ENCODE assay signal across 9 cellular contexts in the genomic region with DNA sequence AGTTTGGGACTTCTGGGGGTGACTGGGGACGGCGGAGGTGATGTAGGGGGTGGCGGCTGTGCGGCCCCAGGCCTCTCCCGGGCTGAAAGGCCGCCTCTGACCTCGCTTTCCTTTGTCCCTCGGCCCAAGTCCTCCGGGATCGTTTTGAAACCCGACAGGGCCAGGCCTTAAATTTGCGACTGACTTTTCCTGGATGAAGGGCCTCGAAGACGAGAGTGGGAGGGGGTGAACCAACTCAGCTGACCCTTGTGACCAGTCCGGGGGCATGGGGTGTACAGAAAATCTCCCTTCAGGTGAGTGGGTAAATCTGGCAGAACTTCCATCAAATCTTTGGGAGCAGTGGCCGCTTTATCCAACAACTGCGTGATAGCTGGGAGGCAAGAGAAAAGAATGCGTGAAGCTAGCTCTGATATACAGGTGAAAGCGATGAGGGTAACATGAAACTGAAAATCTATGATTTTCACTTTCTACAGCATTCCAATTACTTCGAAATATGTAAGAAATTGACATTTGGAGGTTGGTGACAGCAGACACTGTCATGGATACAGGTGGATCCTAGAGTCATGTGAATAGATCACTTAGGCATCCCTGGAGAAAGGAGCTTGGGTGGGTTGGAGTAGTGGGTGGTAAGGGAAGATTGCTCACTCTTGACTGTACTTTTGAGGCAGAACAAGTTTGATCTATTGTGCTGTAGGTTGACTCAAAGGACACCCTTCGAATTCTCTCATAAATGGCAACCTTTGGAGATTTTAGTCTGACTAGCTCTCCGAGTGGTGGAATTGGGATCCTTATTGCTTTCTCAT. TPM values are rescaled to one million over a fixed set of nuclear protein-coding genes. Genes with fewer than 3 reads are reported as not detected.
DNase-seq lines count a peak whose midpoint lies in the region; ATAC-seq, FAIRE-seq and TF ChIP-seq lines count a peak whose summit lies in the region.
"Had no signal": no experiment of that assay in that cellular context is flagged by ENCODE, and none has a peak within 500 bp of the region (broad histone marks: within the 10 kb centered on the region; RNA-seq: fewer than 3 reads in every experiment).

No MANE protein-coding gene starts in this region.

- H3K4me1 ChIP-seq in BE2C (peaks cover 17% of the 10 kb centered on the region), mucosa of descending colon (ENCODE audit: low read depth) (peaks cover 37% of the 10 kb centered on the region)

- in situ Hi-C loops in GM13977 (cut with MboI; ENCODE audit: low pct_unique_long_range_greater_than_20kb, low sequenced_read_pairs, unreplicated experiment): loop anchor here (5.0 to 25.0 kb wide), 3 partner anchors 208 to 448 kb away; a partner anchor contains a TSS

- TF ChIP-seq CTCF in BE2C (IDR thresholded peaks at IDR 0.05; ENCODE audit: low read depth, low read length) (no peak), bronchial epithelial cell (IDR thresholded peaks at IDR 0.05; ENCODE audit: insufficient read depth, low read length, severe bottlenecking) (no peak), mucosa of descending colon (IDR thresholded peaks at IDR 0.05) (no peak), GM13977 (IDR thresholded peaks at IDR 0.05; ENCODE audit: extremely low read depth, insufficient read depth, missing control alignments) (no peak)

- no peak for FAIRE-seq in bronchial epithelial cell (lab: Jason Lieb, UNC)
- FAIRE-seq: islet of Langerhans had no signal

- H3K36me3 ChIP-seq in BE2C: peaks cover 5% of the 10 kb centered on the region
- no peaks in the 10 kb centered on the region for H3K36me3 ChIP-seq in bronchial epithelial cell (ENCODE audit: control insufficient read depth, insufficient read depth, low read length)
- H3K36me3 ChIP-seq in mucosa of descending colon (ENCODE audit: low read depth): no peaks in the 10 kb centered on the region

- H3K4me3 ChIP-seq in BE2C (ENCODE audit: low read depth, low read length) (peak overlapping the region; percentile 94), bronchial epithelial cell (ENCODE audit: low read depth, low read length) (peak overlapping the region; percentile 75), mucosa of descending colon (peak overlapping the region; percentile 75)
- H3K4me3 ChIP-seq in Jurkat, Clone E6-1 (ENCODE audit: low read length): peak overlapping the region; percentile 71

- intact Hi-C loops in mucosa of descending colon (cut with DNase I, micrococcal nuclease): loop anchor here in 1 of 2 donors (10.0 kb wide), 2 partner anchors 341 to 441 kb away; a partner anchor contains a TSS

- H3K27me3 ChIP-seq in BE2C (no peaks in the 10 kb centered on the region), bronchial epithelial cell (ENCODE audit: control insufficient read depth, insufficient read depth, low read length) (no peaks in the 10 kb centered on the region)

- no peak for DNase-seq in BE2C
- DNase-seq in Jurkat, Clone E6-1 (ENCODE audit: low read depth, low spot score): no peak
- DNase-seq in bronchial epithelial cell (ENCODE audit: low read depth): peak; percentile 37
- no peak for DNase-seq in mucosa of descending colon
- no peak for DNase-seq in activated effector memory CD4-positive, alpha-beta T cell treated with anti-CD3 and anti-CD28 coated beads, Interleukin-2, amount 50 U/mL, for 16 hours
- no peak for DNase-seq in GM13977 (ENCODE audit: low spot score)
- DNase-seq in activated CD8-positive, alpha-beta memory T cell treated with anti-CD3 and anti-CD28 coated beads for 24 hours: no peak
- DNase-seq in NCI-H2029 (lab: John Stamatoyannopoulos, UW): no peak

- H3K9me3 ChIP-seq in BE2C: no peaks in the 10 kb centered on the region
- no peaks in the 10 kb centered on the region for H3K9me3 ChIP-seq in mucosa of descending colon

- peak; percentile 26 for ATAC-seq in mucosa of descending colon

RNA-seq across cellular contexts. Expression of a gene that starts 0.9 kb away (rescaled TPM):
- 69.6 TPM for polyA plus RNA-seq in BE2C (2012; ENCODE audit: insufficient read depth, insufficient read length, low read depth)
- 110 TPM for polyA plus RNA-seq in Jurkat, Clone E6-1 (2012; ENCODE audit: insufficient read depth, insufficient read length)
- total RNA-seq in bronchial epithelial cell: 31.6 and 75.1 TPM in 2 replicates
- 100 to 1,000 TPM in 1 of 3 donors, 10 to 100 TPM in 2; 87.5 to 116 (median 87.8) TPM for total RNA-seq in mucosa of descending colon

RNA-seq across cellular contexts. Expression of a gene that starts 49.0 kb away (rescaled TPM):
- polyA plus RNA-seq in BE2C (2012; ENCODE audit: insufficient read depth, insufficient read length, low read depth): 49.2 TPM
- 30.8 TPM for polyA plus RNA-seq in Jurkat, Clone E6-1 (2012; ENCODE audit: insufficient read depth, insufficient read length)
- total RNA-seq in bronchial epithelial cell (39.4 and 44.5 TPM in 2 replicates), mucosa of descending colon (10 to 100 TPM; 36.6 to 54.8 (median 43.4) TPM)
